Comparison of ENCODE assay signal across 28 cellular contexts in the genomic region with DNA sequence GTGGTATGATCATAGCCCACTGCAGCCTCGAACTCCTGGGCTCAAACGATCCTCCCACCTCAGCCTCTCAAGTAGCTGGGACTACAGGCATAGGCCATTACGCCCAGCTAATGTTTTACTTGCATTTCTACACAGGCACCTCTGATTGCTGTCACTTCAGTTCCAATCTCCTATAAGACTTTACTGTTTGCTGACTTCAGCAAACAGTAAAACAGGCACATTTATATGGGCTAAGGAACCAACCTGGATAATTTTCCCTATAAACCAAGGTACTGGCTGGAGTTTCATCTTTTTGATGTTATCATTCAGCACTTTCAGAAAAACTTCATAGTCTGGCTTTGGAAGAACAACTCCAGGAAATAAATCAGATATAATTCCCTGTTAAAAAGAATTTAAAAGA.
"Had no signal": no experiment of that assay in that cellular context is flagged by ENCODE, and none has a peak within 500 bp of the region (broad histone marks: within the 10 kb centered on the region; RNA-seq: fewer than 3 reads in every experiment).

No MANE protein-coding gene starts in this region.

- H3K27ac ChIP-seq: colonic mucosa, coronary artery, dorsolateral prefrontal cortex, epithelial cell of prostate, esophagus muscularis mucosa, esophagus squamous epithelium, foreskin keratinocyte, gastrocnemius medialis, gastroesophageal sphincter, heart left ventricle, heart right ventricle had no signal

- ATAC-seq: effector memory CD8-positive, alpha-beta T cell; esophagus mucosa; foreskin keratinocyte; gastrocnemius medialis; gastroesophageal sphincter; heart left ventricle; heart right ventricle had no signal

- DNase-seq: colonic mucosa; cortex of kidney; dermis blood vessel endothelial cell; dorsolateral prefrontal cortex; effector CD4-positive, alpha-beta T cell; effector CD8-positive, alpha-beta T cell; effector memory CD4-positive, alpha-beta T cell; effector memory CD8-positive, alpha-beta T cell; endodermal cell; erythroblast; esophagus squamous epithelium; foreskin fibroblast; foreskin keratinocyte; foreskin melanocyte; gastrocnemius medialis; glutamatergic neuron; heart left ventricle; heart right ventricle had no signal

- H3K27ac Mint-ChIP-seq: dendritic cell treated with granulocyte-macrophage colony-stimulating factor and Interleukin-4, amounts not matched to agents 40 ng/mL and 50 ng/mL, for 4 days; effector memory CD8-positive, alpha-beta T cell; endodermal cell had no signal

- H3K36me3 ChIP-seq: colonic mucosa, esophagus muscularis mucosa, esophagus squamous epithelium, gastrocnemius medialis, gastroesophageal sphincter, heart left ventricle, heart right ventricle had no signal

- H3K9me3 ChIP-seq: colonic mucosa, esophagus muscularis mucosa, esophagus squamous epithelium, gastrocnemius medialis, gastroesophageal sphincter, heart left ventricle, heart right ventricle had no signal

- H3K4me3 ChIP-seq: colonic mucosa, coronary artery, dorsolateral prefrontal cortex, esophagus muscularis mucosa, esophagus squamous epithelium, gastrocnemius medialis, gastroesophageal sphincter, heart left ventricle, heart right ventricle had no signal

- H3K4me3 Mint-ChIP-seq: dendritic cell treated with granulocyte-macrophage colony-stimulating factor and Interleukin-4, amounts not matched to agents 40 ng/mL and 50 ng/mL, for 4 days; effector memory CD8-positive, alpha-beta T cell; endodermal cell had no signal

- H3K4me1 ChIP-seq: colonic mucosa, esophagus muscularis mucosa, esophagus squamous epithelium, foreskin keratinocyte, gastroesophageal sphincter had no signal

- H3K27me3 ChIP-seq: colonic mucosa, dorsolateral prefrontal cortex, esophagus muscularis mucosa, esophagus squamous epithelium, gastrocnemius medialis, gastroesophageal sphincter, heart left ventricle, heart right ventricle had no signal

- FAIRE-seq: colon, endometrium, endothelial cell of umbilical vein, frontal cortex had no signal

- H3K4me1 Mint-ChIP-seq: endodermal cell had no signal
